In genomic region chr3:56042326-56042951, GRCh38 we compare ENCODE assay signal across 9 cellular contexts.
DNase-seq lines count a peak whose midpoint lies in the region; ATAC-seq and TF ChIP-seq lines count a peak whose summit lies in the region.
"Had no signal": no experiment of that assay in that cellular context is flagged by ENCODE, and none has a peak within 500 bp of the region (broad histone marks: within the 10 kb centered on the region; RNA-seq: fewer than 3 reads in every experiment).

No MANE protein-coding gene starts in this region.

- H3K9me3 ChIP-seq in mucosa of descending colon, result no peaks in the 10 kb centered on the region
- no peaks in the 10 kb centered on the region for H3K9me3 ChIP-seq in effector memory CD4-positive, alpha-beta T cell (ENCODE audit: control insufficient read depth, low read length)
- H3K9me3 ChIP-seq: SJSA1 had no signal

- no peaks in the 10 kb centered on the region for H3K27me3 ChIP-seq in effector memory CD4-positive, alpha-beta T cell (replicated peaks; ENCODE audit: control insufficient read depth, insufficient read depth, low read length, poor library complexity, severe bottlenecking)

- no peak overlapping the region for H3K27ac ChIP-seq in effector memory CD4-positive, alpha-beta T cell (ENCODE audit: insufficient read depth, low read length, poor library complexity, severe bottlenecking)
- H3K27ac ChIP-seq: SJSA1 had no signal

- intact Hi-C loops in mucosa of descending colon (cut with DNase I, micrococcal nuclease), result no loop called here

- no peaks in the 10 kb centered on the region for H3K36me3 ChIP-seq in mucosa of descending colon (ENCODE audit: low read depth)
- H3K36me3 ChIP-seq in effector memory CD4-positive, alpha-beta T cell (ENCODE audit: control insufficient read depth, insufficient read depth, low read length), result no peaks in the 10 kb centered on the region
- H3K36me3 ChIP-seq: SJSA1 had no signal

- DNase-seq in GM12865 (ENCODE audit: low read depth) (peak; percentile 9), NCI-H2227 treated with DMSO at 0.1 percent for 48 hours (lab: John Stamatoyannopoulos, UW) (peak; percentile 39), dedifferentiated amniotic fluid mesenchymal stem cell (ENCODE audit: extremely low spot score) (peak; percentile 78), mucosa of descending colon (peak in 1 of 3 donors; percentile 3)
- no peak for DNase-seq in effector memory CD4-positive, alpha-beta T cell
- DNase-seq in stimulated activated CD4-positive, alpha-beta T cell treated with anti-CD3 and anti-CD28 coated beads, Interleukin-4, amount 100 ng/mL, for 1 hour, result no peak

- H3K4me3 ChIP-seq in GM12865 (ENCODE audit: low read depth, low read length) (no peak overlapping the region), mucosa of descending colon (no peak overlapping the region)
- no peak overlapping the region for H3K4me3 ChIP-seq in effector memory CD4-positive, alpha-beta T cell (ENCODE audit: insufficient read depth, low read depth, low read length, poor library complexity, severe bottlenecking)
- H3K4me3 ChIP-seq: SJSA1 had no signal

- ATAC-seq in mucosa of descending colon (peak; percentile 46), HG02973 (IDR thresholded peaks at IDR 0.05; ENCODE audit: unreplicated experiment) (no peak), HG03097 (IDR thresholded peaks at IDR 0.05; ENCODE audit: low FRiP score, unreplicated experiment) (no peak)

- peak; percentile 20 for TF ChIP-seq CTCF in GM12865 (IDR thresholded peaks at IDR 0.05; ENCODE audit: insufficient read depth, low read depth, low read length, missing control alignments)
- no peak for TF ChIP-seq CTCF in mucosa of descending colon (IDR thresholded peaks at IDR 0.05)

- no peaks in the 10 kb centered on the region for H3K4me1 ChIP-seq in mucosa of descending colon (ENCODE audit: low read depth)
- no peaks in the 10 kb centered on the region for H3K4me1 ChIP-seq in effector memory CD4-positive, alpha-beta T cell (ENCODE audit: control insufficient read depth, insufficient read depth, low read length, poor library complexity, severe bottlenecking)
- H3K4me1 ChIP-seq: SJSA1 had no signal

Comparison
In these comparisons a context has a peak if more than half of its experiments do, and no peak if none do; other contexts are left out.
1. DNase-seq: peak in GM12865 (single experiment), NCI-H2227 treated with DMSO at 0.1 percent for 48 hours (single experiment) and dedifferentiated amniotic fluid mesenchymal stem cell (single experiment); none in effector memory CD4-positive, alpha-beta T cell (0 of 3) and stimulated activated CD4-positive, alpha-beta T cell treated with anti-CD3 and anti-CD28 coated beads, Interleukin-4, amount 100 ng/mL, for 1 hour (single experiment).